14 cellular contexts compared by ENCODE assay signal in the genomic region with DNA sequence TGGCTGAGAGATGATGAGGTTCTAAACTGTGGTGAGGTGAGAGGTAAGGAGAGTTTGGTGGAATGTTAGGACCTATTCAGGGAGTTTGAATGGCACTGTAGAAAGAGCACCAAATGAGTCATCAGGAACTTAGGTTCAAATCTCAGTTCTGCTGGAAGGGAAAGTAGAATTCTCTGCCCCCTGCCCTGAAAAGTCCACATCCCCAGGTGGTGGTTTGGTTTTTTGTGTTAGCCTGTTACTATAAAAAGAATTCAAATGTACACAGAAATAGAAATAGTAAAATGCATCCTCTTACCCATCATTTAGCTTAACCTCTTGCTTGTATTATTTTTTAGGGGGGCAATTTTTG. TPM values are rescaled to one million over a fixed set of nuclear protein-coding genes. Genes with fewer than 3 reads are reported as not detected.
A peak's percentile ranks its signal among the peaks of the same experiment; 100 is the strongest.
DNase-seq lines count a peak whose midpoint lies in the region; ATAC-seq and TF ChIP-seq lines count a peak whose summit lies in the region.
"Had no signal": no experiment of that assay in that cellular context is flagged by ENCODE, and none has a peak within 500 bp of the region (broad histone marks: within the 10 kb centered on the region; RNA-seq: fewer than 3 reads in every experiment).

No MANE protein-coding gene starts in this region.

- BruUV-seq in OCI-LY7 (replicated peaks; lab: Mats Ljungman, UMichigan), result no TSS peak

- H3K4me1 ChIP-seq in OCI-LY7 (ENCODE audit: insufficient read depth, low read length, poor library complexity, severe bottlenecking), result peaks cover 54% of the 10 kb centered on the region

- H3K27ac Mint-ChIP-seq in chondrocyte (ENCODE audit: unreplicated experiment) (no peak overlapping the region), WTC11 (no peak overlapping the region)
- H3K27ac Mint-ChIP-seq: activated CD4-positive, alpha-beta T cell treated with anti-CD3 and anti-CD28 coated beads, Interleukin-2, amount 10 ng/mL, durations not matched to agents 24 days and 14 days; type B pancreatic cell had no signal

- peak overlapping the region; percentile 11 for H3K4me3 ChIP-seq in OCI-LY7 (ENCODE audit: low read depth, low read length, poor library complexity, severe bottlenecking)
- H3K4me3 ChIP-seq: right lobe of liver had no signal

- no peak overlapping the region for H2AFZ ChIP-seq in OCI-LY7 (ENCODE audit: low read length)

- H3K36me3 Mint-ChIP-seq in chondrocyte (ENCODE audit: low read depth) (peaks cover 2% of the 10 kb centered on the region), WTC11 (no peaks in the 10 kb centered on the region)

- ATAC-seq in GM18502 (IDR thresholded peaks at IDR 0.05; ENCODE audit: poor library complexity, unreplicated experiment), result peak; percentile 61
- peak; percentile 68 for ATAC-seq in GM21390 (IDR thresholded peaks at IDR 0.05; ENCODE audit: unreplicated experiment)
- ATAC-seq in HG03025 (IDR thresholded peaks at IDR 0.05; ENCODE audit: low FRiP score, unreplicated experiment), result peak; percentile 46
- ATAC-seq in HG03135 (IDR thresholded peaks at IDR 0.05; ENCODE audit: unreplicated experiment), result no peak
- ATAC-seq in WTC11, result no peak

- peak overlapping the region; percentile 32 for H3K27ac ChIP-seq in OCI-LY7 (ENCODE audit: low read depth, low read length, poor library complexity, severe bottlenecking)
- H3K27ac ChIP-seq: right lobe of liver had no signal

- H3K9me2 ChIP-seq in OCI-LY7 (ENCODE audit: insufficient read depth, low read length), result no peaks in the 10 kb centered on the region

- H3K79me2 ChIP-seq in OCI-LY7 (ENCODE audit: insufficient read depth, low read depth, low read length), result peaks cover 98% of the 10 kb centered on the region

- no peak for DNase-seq in OCI-LY7 (ENCODE audit: low spot score)
- no peak for DNase-seq in chondrocyte (ENCODE audit: low spot score)
- no peak for DNase-seq in iPS-NIHi11 (ENCODE audit: low spot score)
- no peak for DNase-seq in WTC11 (ENCODE audit: low spot score)
- DNase-seq: activated CD4-positive, alpha-beta T cell treated with anti-CD3 and anti-CD28 coated beads, Interleukin-2, amount 10 ng/mL, durations not matched to agents 24 days and 14 days; activated naive CD4-positive, alpha-beta T cell; NCI-H1436 treated with DMSO at 0.1 percent for 48 hours; right lobe of liver had no signal

- H4K20me1 ChIP-seq in OCI-LY7 (ENCODE audit: insufficient read depth, low read length), result peaks cover 48% of the 10 kb centered on the region

- H3K4me1 Mint-ChIP-seq in chondrocyte (ENCODE audit: low read depth), result no peaks in the 10 kb centered on the region
- H3K4me1 Mint-ChIP-seq in WTC11, result peaks cover 6% of the 10 kb centered on the region; the same call in 1 of the 2 replicates

- H3K9me3 ChIP-seq in OCI-LY7 (ENCODE audit: low read length), result no peaks in the 10 kb centered on the region
- H3K9me3 ChIP-seq: right lobe of liver had no signal

- CTCF ChIA-PET in OCI-LY7 (lab: Charles Lee; ENCODE audit: unreplicated experiment), result interaction anchor here (0.6 to 2.3 kb wide), 4 partner anchors 10 to 1909 kb away, joined by 3 to 6 read pairs (median 3); no protein-coding TSS in a partner anchor
- CTCF ChIA-PET in WTC11 (lab: Charles Lee), result interaction anchor here (0.9 to 2.5 kb wide), 3 partner anchors 12 to 21 kb away, joined by 3 to 8 read pairs (median 3); a partner anchor contains a TSS

- TF ChIP-seq CTCF in OCI-LY7 (conservative IDR thresholded peaks at IDR 0.05; ENCODE audit: low read length) (no peak), chondrocyte (IDR thresholded peaks at IDR 0.05) (no peak), WTC11 (IDR thresholded peaks at IDR 0.05) (no peak)

- H3K9me3 Mint-ChIP-seq in chondrocyte (ENCODE audit: low read depth) (no peaks in the 10 kb centered on the region), WTC11 (no peaks in the 10 kb centered on the region)
- H3K9me3 Mint-ChIP-seq: activated CD4-positive, alpha-beta T cell treated with anti-CD3 and anti-CD28 coated beads, Interleukin-2, amount 10 ng/mL, durations not matched to agents 24 days and 14 days; type B pancreatic cell had no signal

- H3K27me3 Mint-ChIP-seq in chondrocyte (ENCODE audit: low read depth) (peaks cover 11% of the 10 kb centered on the region), WTC11 (ENCODE audit: low read depth) (no peaks in the 10 kb centered on the region)
- H3K27me3 Mint-ChIP-seq: type B pancreatic cell had no signal

- peaks cover 78% of the 10 kb centered on the region for H3K36me3 ChIP-seq in OCI-LY7 (ENCODE audit: insufficient read depth, low read length)
- H3K36me3 ChIP-seq: right lobe of liver had no signal

- peak overlapping the region; percentile 48 for H3K4me2 ChIP-seq in OCI-LY7 (ENCODE audit: low read length)

- POLR2A ChIA-PET in OCI-LY7 (lab: Charles Lee), result interaction anchor here (0.6 to 2.6 kb wide), 7 partner anchors 10 to 631 kb away, joined by 3 to 19 read pairs (median 11); a partner anchor contains a TSS
- POLR2A ChIA-PET in WTC11 (lab: Charles Lee), result no interaction called here

- H3K4me3 Mint-ChIP-seq in chondrocyte (ENCODE audit: unreplicated experiment) (no peak overlapping the region), WTC11 (no peak overlapping the region)
- H3K4me3 Mint-ChIP-seq: activated CD4-positive, alpha-beta T cell treated with anti-CD3 and anti-CD28 coated beads, Interleukin-2, amount 10 ng/mL, durations not matched to agents 24 days and 14 days; type B pancreatic cell had no signal

- intact Hi-C loops in OCI-LY7 (cut with micrococcal nuclease; ENCODE audit: unreplicated experiment), result no loop called here

TF ChIP-seq in WTC11, 78 proteins besides CTCF, POLR2A, EP300 and RAD21:
- TF ChIP-seq, protein P1, sequence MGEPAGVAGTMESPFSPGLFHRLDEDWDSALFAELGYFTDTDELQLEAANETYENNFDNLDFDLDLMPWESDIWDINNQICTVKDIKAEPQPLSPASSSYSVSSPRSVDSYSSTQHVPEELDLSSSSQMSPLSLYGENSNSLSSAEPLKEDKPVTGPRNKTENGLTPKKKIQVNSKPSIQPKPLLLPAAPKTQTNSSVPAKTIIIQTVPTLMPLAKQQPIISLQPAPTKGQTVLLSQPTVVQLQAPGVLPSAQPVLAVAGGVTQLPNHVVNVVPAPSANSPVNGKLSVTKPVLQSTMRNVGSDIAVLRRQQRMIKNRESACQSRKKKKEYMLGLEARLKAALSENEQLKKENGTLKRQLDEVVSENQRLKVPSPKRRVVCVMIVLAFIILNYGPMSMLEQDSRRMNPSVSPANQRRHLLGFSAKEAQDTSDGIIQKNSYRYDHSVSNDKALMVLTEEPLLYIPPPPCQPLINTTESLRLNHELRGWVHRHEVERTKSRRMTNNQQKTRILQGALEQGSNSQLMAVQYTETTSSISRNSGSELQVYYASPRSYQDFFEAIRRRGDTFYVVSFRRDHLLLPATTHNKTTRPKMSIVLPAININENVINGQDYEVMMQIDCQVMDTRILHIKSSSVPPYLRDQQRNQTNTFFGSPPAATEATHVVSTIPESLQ (CRISPR knock-in tag; IDR thresholded peaks at IDR 0.05), result no peak
- no peak for TF ChIP-seq CREM (CRISPR knock-in tag; IDR thresholded peaks at IDR 0.05)

RNA-seq across cellular contexts. Expression of a gene that starts 20.2 kb away (rescaled TPM):
- total RNA-seq in OCI-LY7 (2014; rRNA removed; shearing (Covaris generic)), result 102 and 129 TPM in 2 replicates
- total RNA-seq in OCI-LY7 (2022) (182 and 196 TPM in 2 replicates), chondrocyte (86.4 to 120 TPM (median 90.8 TPM) in 3 replicates), WTC11 (2021) (12.5 to 21.4 TPM (median 12.9 TPM) in 3 replicates)

RNA-seq across cellular contexts. Expression of a gene that starts 48.7 kb away (rescaled TPM):
- total RNA-seq in OCI-LY7 (2014; rRNA removed; shearing (Covaris generic)), result not detected in 2 replicates
- total RNA-seq in OCI-LY7 (2022) (not detected in 2 replicates), chondrocyte (11.1 to 69.3 TPM (median 12.3 TPM) in 3 replicates), WTC11 (2021) (0.16 to 0.18 TPM in 2 of 3 replicates, not detected in the other)
- total RNA-seq: activated CD4-positive, alpha-beta T cell treated with anti-CD3 and anti-CD28 coated beads, Interleukin-2, amount 10 ng/mL, durations not matched to agents 24 days and 14 days; Daoy had no signal

Comparison
In these comparisons a context has a peak if more than half of its experiments do, and no peak if none do; other contexts are left out.
1. ATAC-seq: peak in GM18502 (single experiment), GM21390 (single experiment) and HG03025 (single experiment); none in HG03135 (single experiment) and WTC11 (single experiment).
2. RNA of a gene that starts 48.7 kb away (total RNA-seq): 11.1 to 69.3 TPM in chondrocyte; 0.16 to 0.18 TPM in WTC11 and not detected in OCI-LY7; every median in the first group is over 10 times any median in the second.